Comparison of ENCODE assay signal across 30 cellular contexts in genomic region chr21:41012425-41012824, GRCh38.
"Had no signal": no experiment of that assay in that cellular context is flagged by ENCODE, and none has a peak within 500 bp of the region (broad histone marks: within the 10 kb centered on the region; RNA-seq: fewer than 3 reads in every experiment).

No MANE protein-coding gene starts in this region.

- DNase-seq: Kasumi-1, MG63, MM.1S, MV-4-11, NCI-H1048, NCI-H1092, NCI-H1105, NCI-H1105 treated with DMSO at 0.1 percent for 48 hours, NCI-H1417 treated with DMSO at 0.1 percent for 48 hours, NCI-H1436, NCI-H1436 treated with DMSO at 0.1 percent for 48 hours, NCI-H146, NCI-H1694, NCI-H1694 treated with DMSO at 0.1 percent for 48 hours, NCI-H187, NCI-H187 treated with DMSO at 0.1 percent for 48 hours, NCI-H1930, NCI-H2029 treated with DMSO at 0.1 percent for 48 hours, NCI-H2081, NCI-H2081 treated with DMSO at 0.1 percent for 48 hours, NCI-H2107, NCI-H2171, NCI-H2171 treated with DMSO at 0.1 percent for 48 hours, NCI-H2227 treated with DMSO at 0.1 percent for 48 hours, NCI-H226, NCI-H345, NCI-H510A, NCI-H510A treated with DMSO at 0.1 percent for 48 hours, NCI-H524, NCI-H524 treated with DMSO at 0.1 percent for 48 hours had no signal

- H3K36me3 ChIP-seq: MG63 had no signal

- H3K9me3 ChIP-seq: MG63 had no signal

- H3K4me3 ChIP-seq: MG63 had no signal
